ENCODE assay signal across 25 cellular contexts in genomic region chr3:138800248-138800647, GRCh38.
"Had no signal": no experiment of that assay in that cellular context is flagged by ENCODE, and none has a peak within 500 bp of the region (broad histone marks: within the 10 kb centered on the region; RNA-seq: fewer than 3 reads in every experiment).

No MANE protein-coding gene starts in this region.

- H3K9me3 Mint-ChIP-seq: activated B cell treated with CpG ODN at 0.5 μM for 24 hours; activated CD4-positive, alpha-beta T cell treated with anti-CD3 and anti-CD28 coated beads, Interleukin-2, amount 10 ng/mL, durations not matched to agents 24 days and 14 days; activated T-cell treated with anti-CD3 and anti-CD28 coated beads, Interleukin-2, amount 50 U/mL, for 24 hours; activated T-helper 1 cell treated with anti-CD3 and anti-CD28 coated beads, Interleukin-12 subunit alpha, Interleukin-12 subunit beta, Interleukin-2, Interleukin-4 antibody, amounts not matched to agents 30 ng/mL and 10 ng/mL and 1 ng/mL, durations not matched to agents 14 hours and 24 hours and 36 hours; T-helper 1 cell treated with Interleukin-12 subunit alpha and Interleukin-12 subunit beta and Interleukin-4 antibody, amounts not matched to agents 30 μg/mL and 1 μg/mL, for 36 hours had no signal

- H3K4me1 ChIP-seq: ascending aorta, Peyer's patch had no signal

- H3K27me3 Mint-ChIP-seq: activated B cell treated with CpG ODN at 0.5 μM for 24 hours; activated CD4-positive, alpha-beta T cell treated with anti-CD3 and anti-CD28 coated beads, Interleukin-2, amount 10 ng/mL, durations not matched to agents 24 days and 14 days; activated CD8-positive, alpha-beta memory T cell treated with anti-CD3 and anti-CD28 coated beads, Interleukin-2, amount 10 ng/mL, durations not matched to agents 7 days and 5 days; activated naive CD8-positive, alpha-beta T cell treated with anti-CD3 and anti-CD28 coated beads, Interleukin-2, amount 50 U/mL, for 24 hours; activated T-cell treated with anti-CD3 and anti-CD28 coated beads, Interleukin-2, amount 50 U/mL, for 24 hours had no signal

- ATAC-seq: activated CD8-positive, alpha-beta memory T cell treated with anti-CD3 and anti-CD28 coated beads, Interleukin-2, amount 10 ng/mL, durations not matched to agents 7 days and 5 days; activated naive CD4-positive, alpha-beta T cell treated with anti-CD3 and anti-CD28 coated beads, Interleukin-2, amount 50 U/mL, for 72 hours; activated naive CD8-positive, alpha-beta T cell treated with anti-CD3 and anti-CD28 coated beads, Interleukin-2, amount 50 U/mL, for 24 hours; body of pancreas had no signal

- H3K27me3 ChIP-seq: ascending aorta, body of pancreas, MG63, Peyer's patch had no signal

- DNase-seq: activated B cell treated with CpG ODN at 0.5 μM for 24 hours; activated CD4-positive, alpha-beta T cell treated with anti-CD3 and anti-CD28 coated beads for 1 hour; activated CD4-positive, alpha-beta T cell treated with anti-CD3 and anti-CD28 coated beads, Interleukin-2, amount 10 ng/mL, durations not matched to agents 24 days and 14 days; activated CD4-positive, alpha-beta T cell treated with anti-CD3 and anti-CD28 coated beads, Interleukin-2, amount 50 U/mL, for 48 hours; activated CD8-positive, alpha-beta memory T cell treated with anti-CD3 and anti-CD28 coated beads, Interleukin-2, amount 10 ng/mL, durations not matched to agents 7 days and 5 days; activated effector memory CD4-positive, alpha-beta T cell treated with anti-CD3 and anti-CD28 coated beads, Interleukin-2, amount 50 U/mL, for 16 hours; activated naive CD4-positive, alpha-beta T cell treated with Interleukin-2 at 50 U/mL for 16 hours; activated naive CD8-positive, alpha-beta T cell treated with anti-CD3 and anti-CD28 coated beads, Interleukin-2, amount 50 U/mL, for 24 hours; activated T-cell treated with anti-CD3 and anti-CD28 coated beads, Interleukin-2, amount 50 U/mL, for 24 hours; amniotic stem cell; body of pancreas; MG63; NCI-H1048; NCI-H146; NCI-H187 treated with DMSO at 0.1 percent for 48 hours; NCI-H2081 treated with DMSO at 0.1 percent for 48 hours; NCI-H446; NCI-H524; Peyer's patch; SHP77 treated with DMSO at 0.1 percent for 48 hours had no signal

- H3K9me3 ChIP-seq: ascending aorta, body of pancreas, MG63, Peyer's patch had no signal

- H3K36me3 ChIP-seq: ascending aorta, MG63, Peyer's patch had no signal

- H3K27ac Mint-ChIP-seq: activated B cell treated with CpG ODN at 0.5 μM for 24 hours; activated CD4-positive, alpha-beta T cell treated with anti-CD3 and anti-CD28 coated beads, Interleukin-2, amount 10 ng/mL, durations not matched to agents 24 days and 14 days; activated CD8-positive, alpha-beta memory T cell treated with anti-CD3 and anti-CD28 coated beads, Interleukin-2, amount 10 ng/mL, durations not matched to agents 7 days and 5 days; activated naive CD4-positive, alpha-beta T cell treated with anti-CD3 and anti-CD28 coated beads, Interleukin-2, amount 50 U/mL, for 72 hours; activated naive CD8-positive, alpha-beta T cell treated with anti-CD3 and anti-CD28 coated beads, Interleukin-2, amount 50 U/mL, for 24 hours; activated T-cell treated with anti-CD3 and anti-CD28 coated beads, Interleukin-2, amount 50 U/mL, for 24 hours; T-helper 1 cell treated with Interleukin-12 subunit alpha and Interleukin-12 subunit beta and Interleukin-4 antibody, amounts not matched to agents 30 μg/mL and 1 μg/mL, for 36 hours had no signal

- H3K27ac ChIP-seq: body of pancreas, Peyer's patch, RWPE1 had no signal

- H3K4me3 Mint-ChIP-seq: activated B cell treated with CpG ODN at 0.5 μM for 24 hours; activated CD4-positive, alpha-beta T cell treated with anti-CD3 and anti-CD28 coated beads, Interleukin-2, amount 10 ng/mL, durations not matched to agents 24 days and 14 days; activated CD8-positive, alpha-beta memory T cell treated with anti-CD3 and anti-CD28 coated beads, Interleukin-2, amount 10 ng/mL, durations not matched to agents 7 days and 5 days; activated naive CD8-positive, alpha-beta T cell treated with anti-CD3 and anti-CD28 coated beads, Interleukin-2, amount 50 U/mL, for 24 hours; activated T-cell treated with anti-CD3 and anti-CD28 coated beads, Interleukin-2, amount 50 U/mL, for 24 hours; activated T-helper 1 cell treated with anti-CD3 and anti-CD28 coated beads, Interleukin-12 subunit alpha, Interleukin-12 subunit beta, Interleukin-2, Interleukin-4 antibody, amounts not matched to agents 30 ng/mL and 10 ng/mL and 1 ng/mL, durations not matched to agents 14 hours and 24 hours and 36 hours; T-helper 1 cell treated with Interleukin-12 subunit alpha and Interleukin-12 subunit beta and Interleukin-4 antibody, amounts not matched to agents 30 μg/mL and 1 μg/mL, for 36 hours had no signal

- H3K4me3 ChIP-seq: ascending aorta, body of pancreas, MG63, Peyer's patch had no signal
